1 cellular context compared by ENCODE assay signal in the genomic region with DNA sequence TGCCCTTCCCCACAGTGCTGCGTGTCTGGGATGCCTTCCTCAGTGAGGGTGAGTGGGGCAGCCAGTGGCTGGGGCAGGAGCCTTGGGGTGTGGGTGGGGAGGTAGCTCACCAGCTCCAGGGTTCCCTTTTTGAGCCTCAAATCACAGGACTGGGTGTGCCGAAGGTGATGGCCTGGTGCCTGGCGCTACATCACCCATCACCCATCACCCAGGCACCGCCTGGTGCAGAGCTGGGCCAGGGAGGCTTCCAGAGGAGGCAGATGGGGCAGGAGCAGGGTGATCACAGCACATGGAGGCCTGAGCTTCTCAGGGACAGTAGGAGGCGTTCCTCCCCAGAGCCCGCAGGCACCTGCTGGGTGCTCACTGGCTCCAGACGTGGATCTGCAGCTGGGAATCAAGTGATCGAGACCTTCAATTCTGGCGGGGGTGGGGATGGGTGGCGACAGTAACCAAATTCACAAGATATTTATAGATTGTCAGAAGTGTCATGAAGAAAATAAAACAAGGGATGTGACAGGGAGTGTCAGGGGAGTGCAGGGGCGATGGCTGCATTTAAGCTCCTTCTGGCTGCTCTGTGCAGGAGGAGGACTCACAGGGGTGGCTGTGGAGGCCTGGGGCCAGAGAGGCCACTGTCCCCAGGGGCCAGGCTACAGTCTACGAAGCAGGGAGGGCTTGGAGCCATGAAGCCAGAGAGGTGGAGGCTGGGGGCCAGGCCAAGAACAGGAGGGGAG.
TF ChIP-seq lines count a peak whose summit lies in the region.

No MANE protein-coding gene starts in this region.

TF ChIP-seq in HEK293T, 16 proteins besides CTCF, POLR2A, EP300 and RAD21 (continued from another document):
- TF ChIP-seq FOXA1 (IDR thresholded peaks at IDR 0.05), result no peak
- no peak for TF ChIP-seq L3MBTL2 (conservative IDR thresholded peaks at IDR 0.05)
- no peak for TF ChIP-seq ELF4 (IDR thresholded peaks at IDR 0.05)
- no peak for TF ChIP-seq FOXK2 (IDR thresholded peaks at IDR 0.05)
